ENCODE assay signal across 15 cellular contexts in genomic region chrX:34893741-34894140, GRCh38. TPM values are rescaled to one million over a fixed set of nuclear protein-coding genes. Genes with fewer than 3 reads are reported as not detected.
DNase-seq lines count a peak whose midpoint lies in the region; ATAC-seq, FAIRE-seq and TF ChIP-seq lines count a peak whose summit lies in the region.
"Had no signal": no experiment of that assay in that cellular context is flagged by ENCODE, and none has a peak within 500 bp of the region (broad histone marks: within the 10 kb centered on the region; RNA-seq: fewer than 3 reads in every experiment).

No MANE protein-coding gene starts in this region.

- H3K9me3 ChIP-seq in Karpas-422 (ENCODE audit: low read length) = peaks cover 13% of the 10 kb centered on the region; the same call in 1 of the 2 replicates
- H3K9me3 ChIP-seq: ovary had no signal

- no peaks in the 10 kb centered on the region for H3K27me3 ChIP-seq in Karpas-422 (ENCODE audit: low read length)
- H3K27me3 ChIP-seq: ovary had no signal

- no peaks in the 10 kb centered on the region for H3K79me2 ChIP-seq in Karpas-422 (ENCODE audit: low read length)

- H3K9me2 ChIP-seq in Karpas-422 (replicated peaks; ENCODE audit: insufficient read depth, low read length) = no peaks in the 10 kb centered on the region

- no peak overlapping the region for H2AFZ ChIP-seq in Karpas-422 (ENCODE audit: low read length)

- H3K4me2 ChIP-seq in Karpas-422 (ENCODE audit: low read depth, low read length, poor library complexity, severe bottlenecking) = no peak overlapping the region

- H4K20me1 ChIP-seq in Karpas-422 (ENCODE audit: insufficient read depth, low read depth, low read length) = no peaks in the 10 kb centered on the region

- H3K4me3 ChIP-seq in Karpas-422 (ENCODE audit: low read length) = no peak overlapping the region
- H3K4me3 ChIP-seq: ovary had no signal

- ATAC-seq in GM18517 (IDR thresholded peaks at IDR 0.05; ENCODE audit: unreplicated experiment) (no peak), GM19324 (IDR thresholded peaks at IDR 0.05; ENCODE audit: low FRiP score, unreplicated experiment) (no peak)

- TF ChIP-seq CTCF in D721Med (IDR thresholded peaks at IDR 0.05; ENCODE audit: insufficient read depth, missing control alignments) (peak; percentile 32), nephron (IDR thresholded peaks at IDR 0.05; ENCODE audit: unreplicated experiment in 3 of 3) (peak in 2 of 3 experiments; percentile 37 to 49)

- in situ Hi-C loops in T47D (cut with HindIII; ENCODE audit: low pct_unique_long_range_greater_than_20kb, low sequenced_read_pairs) = no loop called here

- no peak overlapping the region for H3K9ac ChIP-seq in Karpas-422 (ENCODE audit: low read length)

- H3K27ac ChIP-seq in Karpas-422 (ENCODE audit: low read length) = no peak overlapping the region
- H3K27ac ChIP-seq: epithelial cell of prostate, ovary had no signal

- no peaks in the 10 kb centered on the region for H3K4me1 ChIP-seq in Karpas-422 (ENCODE audit: low read length)

- peak; percentile 61 for FAIRE-seq in D721Med (lab: Jason Lieb, UNC)

- no peak overlapping the region for H3K4me3 Mint-ChIP-seq in nephron
- H3K4me3 Mint-ChIP-seq: activated naive CD4-positive, alpha-beta T cell treated with anti-CD3 and anti-CD28 coated beads, Interleukin-2, amount 10 ng/mL, durations not matched to agents 7 days and 5 days had no signal

- H3K4me1 Mint-ChIP-seq in nephron = no peaks in the 10 kb centered on the region
- H3K4me1 Mint-ChIP-seq: activated naive CD4-positive, alpha-beta T cell treated with anti-CD3 and anti-CD28 coated beads, Interleukin-2, amount 10 ng/mL, durations not matched to agents 7 days and 5 days had no signal

- no peaks in the 10 kb centered on the region for H3K36me3 Mint-ChIP-seq in nephron (ENCODE audit: low read depth)
- H3K36me3 Mint-ChIP-seq: activated naive CD4-positive, alpha-beta T cell treated with anti-CD3 and anti-CD28 coated beads, Interleukin-2, amount 10 ng/mL, durations not matched to agents 7 days and 5 days had no signal

- no peak for DNase-seq in D721Med (ENCODE audit: insufficient read length, low spot score)
- DNase-seq in Karpas-422 = peak; percentile 47
- DNase-seq in T47D (ENCODE audit: low read depth in 1 of 2, low spot score in 1 of 2) = peak; percentile 2 to 37
- DNase-seq in NCI-H2196 (lab: John Stamatoyannopoulos, UW; ENCODE audit: unreplicated experiment) = no peak
- DNase-seq: activated naive CD4-positive, alpha-beta T cell treated with anti-CD3 and anti-CD28 coated beads, Interleukin-2, amount 10 ng/mL, durations not matched to agents 7 days and 5 days; EL; GOT3; NCI-H146; ovary; SHP77 treated with DMSO at 0.1 percent for 48 hours had no signal

- H3K36me3 ChIP-seq in Karpas-422 (ENCODE audit: insufficient read depth, low read length) = no peaks in the 10 kb centered on the region
- H3K36me3 ChIP-seq: ovary had no signal

- no peak overlapping the region for H3K27ac Mint-ChIP-seq in nephron
- H3K27ac Mint-ChIP-seq: activated naive CD4-positive, alpha-beta T cell treated with anti-CD3 and anti-CD28 coated beads, Interleukin-2, amount 10 ng/mL, durations not matched to agents 7 days and 5 days had no signal

- no peaks in the 10 kb centered on the region for H3K27me3 Mint-ChIP-seq in nephron (ENCODE audit: low read depth)
- H3K27me3 Mint-ChIP-seq: activated naive CD4-positive, alpha-beta T cell treated with anti-CD3 and anti-CD28 coated beads, Interleukin-2, amount 10 ng/mL, durations not matched to agents 7 days and 5 days had no signal

- H3K9me3 Mint-ChIP-seq in nephron = peaks cover 2% of the 10 kb centered on the region

RNA-seq across cellular contexts. Expression of gene FAM47B, which starts 48.9 kb away (rescaled TPM):
- not detected in 2 replicates for total RNA-seq in Karpas-422 (2014; rRNA removed; shearing (Covaris generic); ENCODE audit: low replicate concordance)
- total RNA-seq: ovary, ureter had no signal

Comparison
In these comparisons a context has a peak if more than half of its experiments do, and no peak if none do; other contexts are left out.
1. DNase-seq: peak in Karpas-422 (single experiment) and T47D (2 of 2); none in D721Med (single experiment) and NCI-H2196 (single experiment).